In the genomic region with DNA sequence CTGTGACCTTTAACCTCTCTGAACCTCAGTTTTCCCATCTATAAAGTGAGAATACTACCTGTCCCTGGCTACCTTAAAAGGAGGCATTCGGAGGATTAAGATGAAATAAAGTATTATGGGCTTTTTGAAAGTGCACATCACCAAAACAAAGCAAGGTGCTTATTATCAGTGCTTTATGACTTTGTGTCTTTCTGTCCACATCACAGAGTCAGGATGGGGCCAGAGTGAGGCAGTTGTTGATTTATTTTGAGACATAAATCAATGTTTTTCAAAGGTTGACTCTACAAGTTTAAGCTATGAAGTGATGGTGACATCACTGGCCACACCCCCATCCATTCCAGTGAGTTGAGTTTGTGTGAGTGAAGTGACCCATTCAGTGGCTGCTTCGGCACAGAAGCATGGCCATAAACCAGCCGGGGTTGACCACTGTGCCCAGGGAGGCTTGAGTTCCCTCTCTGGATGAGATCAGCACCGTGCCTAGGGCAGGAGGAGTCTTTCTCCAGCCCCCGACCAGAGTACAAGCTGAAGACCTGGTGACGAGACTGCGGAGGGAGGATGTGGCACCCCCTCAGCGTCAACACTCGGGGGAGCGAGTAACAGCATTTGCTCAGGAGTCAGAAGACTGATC, we compare ENCODE assay signal across 9 cellular contexts.
A peak's percentile ranks its signal among the peaks of the same experiment; 100 is the strongest.
DNase-seq lines count a peak whose midpoint lies in the region; ATAC-seq, FAIRE-seq and TF ChIP-seq lines count a peak whose summit lies in the region.
"Had no signal": no experiment of that assay in that cellular context is flagged by ENCODE, and none has a peak within 500 bp of the region (broad histone marks: within the 10 kb centered on the region; RNA-seq: fewer than 3 reads in every experiment).

No MANE protein-coding gene starts in this region.

- no peaks in the 10 kb centered on the region for H3K27me3 ChIP-seq in pancreas

- TF ChIP-seq CTCF in VCaP (conservative IDR thresholded peaks at IDR 0.05) = no peak
- TF ChIP-seq CTCF in fibroblast of villous mesenchyme (IDR thresholded peaks at IDR 0.05; ENCODE audit: insufficient read depth, low read depth, low read length) = no peak
- no peak for TF ChIP-seq CTCF in pancreas (IDR thresholded peaks at IDR 0.05)

- no peaks in the 10 kb centered on the region for H3K9me3 ChIP-seq in pancreas

- 73 to 81% methylated on average over 10 of the region's 10 CpGs for WGBS in pancreas, 2 donors

- FAIRE-seq in pancreas (lab: Jason Lieb, UNC) = no peak

- H3K27ac ChIP-seq in VCaP = peak overlapping the region; percentile 69
- H3K27ac ChIP-seq in pancreas = peak overlapping the region in 3 of 4 donors; percentile 2 to 75 (median 70)

- H3K36me3 ChIP-seq in pancreas = no peaks in the 10 kb centered on the region

- peak; percentile 70 for DNase-seq in AG20443 (ENCODE audit: low spot score)
- peak; percentile 59 for DNase-seq in fibroblast of villous mesenchyme (ENCODE audit: low read depth)
- DNase-seq in pancreas = no peak
- no peak for DNase-seq in NCI-H146 (lab: John Stamatoyannopoulos, UW)
- DNase-seq in midbrain (lab: John Stamatoyannopoulos, UW) = no peak
- DNase-seq in NCI-H2171 treated with DMSO at 0.1 percent for 48 hours (lab: John Stamatoyannopoulos, UW) = no peak
- DNase-seq: NCI-H1436 treated with DMSO at 0.1 percent for 48 hours had no signal

- intact Hi-C loops in pancreas (cut with DNase I) = no loop called here

- ATAC-seq in pancreas (peak in 1 of 4 donors; percentile 4), HG03457 (IDR thresholded peaks at IDR 0.05; ENCODE audit: unreplicated experiment) (no peak)

- H3K4me1 ChIP-seq in pancreas = peaks cover 28 to 32% (median 31%) of the 10 kb centered on the region in 3 donors

- no peak overlapping the region for H3K4me3 ChIP-seq in fibroblast of villous mesenchyme (ENCODE audit: low read depth, low read length)
- no peak overlapping the region for H3K4me3 ChIP-seq in pancreas

Comparison
In these comparisons a context has a peak if more than half of its experiments do, and no peak if none do; other contexts are left out.
1. DNase-seq: peak in AG20443 (single experiment) and fibroblast of villous mesenchyme (single experiment); none in pancreas (0 of 6), NCI-H146 (single experiment), midbrain (single experiment) and NCI-H2171 treated with DMSO at 0.1 percent for 48 hours (single experiment).